Comparison of ENCODE assay signal across 37 cellular contexts in the genomic region with DNA sequence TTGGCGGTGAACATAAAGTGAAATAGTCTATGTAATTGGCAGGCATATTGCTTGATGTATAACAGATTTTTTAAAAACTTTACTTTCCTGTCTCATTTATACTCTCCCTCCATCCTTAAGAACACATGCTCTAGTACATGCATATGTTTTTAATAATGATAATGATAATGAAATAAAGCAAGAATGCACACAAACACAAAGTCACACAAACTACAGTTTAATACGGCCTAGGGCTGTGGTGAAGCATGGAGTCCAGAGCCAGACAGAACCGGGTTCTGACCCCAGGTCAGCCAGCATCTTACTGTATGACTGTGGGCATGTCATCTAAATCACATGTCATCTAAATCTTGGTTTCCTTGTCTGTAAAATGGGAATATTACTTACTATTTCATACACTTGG.
"Had no signal": no experiment of that assay in that cellular context is flagged by ENCODE, and none has a peak within 500 bp of the region (broad histone marks: within the 10 kb centered on the region; RNA-seq: fewer than 3 reads in every experiment).

No MANE protein-coding gene starts in this region.

- H3K4me1 Mint-ChIP-seq: activated naive CD4-positive, alpha-beta T cell treated with anti-CD3 and anti-CD28 coated beads, Interleukin-2, amount 10 ng/mL, durations not matched to agents 7 days and 5 days; activated naive CD4-positive, alpha-beta T cell treated with anti-CD3 and anti-CD28 coated beads, Interleukin-2, amount 50 U/mL, for 24 hours; activated naive CD8-positive, alpha-beta T cell treated with anti-CD3 and anti-CD28 coated beads for 36 hours; activated naive CD8-positive, alpha-beta T cell treated with anti-CD3 and anti-CD28 coated beads, Interleukin-2, amount 10 ng/mL, durations not matched to agents 7 days and 5 days; activated T-helper 17 cell treated with anti-CD3 and anti-CD28 coated beads, Interleukin-2, amount 50 U/mL, for 72 hours; central memory CD8-positive, alpha-beta T cell had no signal

- H3K4me3 ChIP-seq: adrenal gland, ascending aorta, body of pancreas, breast epithelium, cardiac muscle cell had no signal

- H3K27me3 ChIP-seq: adrenal gland, ascending aorta, body of pancreas, brain microvascular endothelial cell, breast epithelium, cardiac muscle cell had no signal

- ATAC-seq: activated naive CD4-positive, alpha-beta T cell treated with anti-CD3 and anti-CD28 coated beads, Interleukin-2, amount 50 U/mL, for 72 hours; activated T-cell treated with anti-CD3 and anti-CD28 coated beads, Interleukin-2, amount 50 U/mL, for 4 hours; activated T-cell treated with anti-CD3 and anti-CD28 coated beads, Interleukin-2, amount 50 U/mL, for 72 hours; activated T-helper 17 cell treated with anti-CD3 and anti-CD28 coated beads, Interleukin-2, amount 50 U/mL, for 72 hours; body of pancreas had no signal

- H3K36me3 Mint-ChIP-seq: activated naive CD4-positive, alpha-beta T cell treated with anti-CD3 and anti-CD28 coated beads, Interleukin-2, amount 10 ng/mL, durations not matched to agents 7 days and 5 days; activated naive CD4-positive, alpha-beta T cell treated with anti-CD3 and anti-CD28 coated beads, Interleukin-2, amount 50 U/mL, for 24 hours; activated naive CD4-positive, alpha-beta T cell treated with anti-CD3 and anti-CD28 coated beads, Interleukin-2, amount 50 U/mL, for 72 hours; activated naive CD8-positive, alpha-beta T cell; activated naive CD8-positive, alpha-beta T cell treated with anti-CD3 and anti-CD28 coated beads for 36 hours; activated naive CD8-positive, alpha-beta T cell treated with anti-CD3 and anti-CD28 coated beads, Interleukin-2, amount 10 ng/mL, durations not matched to agents 7 days and 5 days; brain had no signal

- H3K9me3 ChIP-seq: adrenal gland, ascending aorta, body of pancreas, breast epithelium had no signal

- DNase-seq: activated effector memory CD4-positive, alpha-beta T cell treated with anti-CD3 and anti-CD28 coated beads, Interleukin-2, amount 50 U/mL, for 16 hours; activated effector memory CD4-positive, alpha-beta T cell treated with Interleukin-2 at 50 U/mL for 16 hours; activated gamma-delta T cell treated with Interleukin-2 at 50 U/mL for 16 hours; activated naive CD4-positive, alpha-beta T cell; activated naive CD4-positive, alpha-beta T cell treated with anti-CD3 and anti-CD28 coated beads for 36 hours; activated naive CD4-positive, alpha-beta T cell treated with anti-CD3 and anti-CD28 coated beads, Interleukin-2, amount 10 ng/mL, durations not matched to agents 7 days and 5 days; activated naive CD4-positive, alpha-beta T cell treated with anti-CD3 and anti-CD28 coated beads, Interleukin-2, amount 50 U/mL, for 16 hours; activated naive CD4-positive, alpha-beta T cell treated with Interleukin-2 at 50 U/mL for 16 hours; activated naive CD8-positive, alpha-beta T cell treated with anti-CD3 and anti-CD28 coated beads for 36 hours; activated naive CD8-positive, alpha-beta T cell treated with anti-CD3 and anti-CD28 coated beads, Interleukin-2, amount 10 ng/mL, durations not matched to agents 7 days and 5 days; activated T-cell treated with anti-CD3 and anti-CD28 coated beads for 4 hours; activated T-cell treated with anti-CD3 and anti-CD28 coated beads, Interleukin-2, amount 50 U/mL, for 1 hour; activated T-cell treated with anti-CD3 and anti-CD28 coated beads, Interleukin-2, amount 50 U/mL, for 24 hours; activated T-cell treated with anti-CD3 and anti-CD28 coated beads, Interleukin-2, amount 50 U/mL, for 4 hours; activated T-cell treated with anti-CD3 and anti-CD28 coated beads, Interleukin-2, amount 50 U/mL, for 48 hours; activated T-cell treated with anti-CD3 and anti-CD28 coated beads, Interleukin-2, amount 50 U/mL, for 72 hours; adrenal gland; amniotic stem cell; amygdala; anterior cingulate cortex; aorta; body of pancreas; brain microvascular endothelial cell; caudate nucleus; central memory CD4-positive, alpha-beta T cell; cerebellar nuclear complex had no signal

- H3K36me3 ChIP-seq: adrenal gland, ascending aorta, brain microvascular endothelial cell, breast epithelium, cardiac muscle cell had no signal

- H3K27ac ChIP-seq: adrenal gland, ascending aorta, body of pancreas, brain microvascular endothelial cell, breast epithelium, cardiac muscle cell had no signal

- H3K27me3 Mint-ChIP-seq: activated naive CD4-positive, alpha-beta T cell treated with anti-CD3 and anti-CD28 coated beads, Interleukin-2, amount 10 ng/mL, durations not matched to agents 7 days and 5 days; activated naive CD4-positive, alpha-beta T cell treated with anti-CD3 and anti-CD28 coated beads, Interleukin-2, amount 50 U/mL, for 24 hours; activated naive CD8-positive, alpha-beta T cell treated with anti-CD3 and anti-CD28 coated beads for 36 hours; activated naive CD8-positive, alpha-beta T cell treated with anti-CD3 and anti-CD28 coated beads, Interleukin-2, amount 10 ng/mL, durations not matched to agents 7 days and 5 days; activated T-cell treated with anti-CD3 and anti-CD28 coated beads, Interleukin-2, amount 50 U/mL, for 24 hours had no signal

- H3K27ac Mint-ChIP-seq: activated naive CD4-positive, alpha-beta T cell treated with anti-CD3 and anti-CD28 coated beads for 36 hours; activated naive CD4-positive, alpha-beta T cell treated with anti-CD3 and anti-CD28 coated beads, Interleukin-2, amount 10 ng/mL, durations not matched to agents 7 days and 5 days; activated naive CD4-positive, alpha-beta T cell treated with anti-CD3 and anti-CD28 coated beads, Interleukin-2, amount 50 U/mL, for 24 hours; activated naive CD4-positive, alpha-beta T cell treated with anti-CD3 and anti-CD28 coated beads, Interleukin-2, amount 50 U/mL, for 72 hours; activated naive CD8-positive, alpha-beta T cell; activated naive CD8-positive, alpha-beta T cell treated with anti-CD3 and anti-CD28 coated beads for 36 hours; activated naive CD8-positive, alpha-beta T cell treated with anti-CD3 and anti-CD28 coated beads, Interleukin-2, amount 10 ng/mL, durations not matched to agents 7 days and 5 days; activated T-cell treated with anti-CD3 and anti-CD28 coated beads, Interleukin-2, amount 50 U/mL, for 24 hours; activated T-cell treated with anti-CD3 and anti-CD28 coated beads, Interleukin-2, amount 50 U/mL, for 72 hours; activated T-helper 1 cell treated with anti-CD3 and anti-CD28 coated beads, Interleukin-12 subunit alpha, Interleukin-12 subunit beta, Interleukin-2, Interleukin-4 antibody, amounts not matched to agents 30 ng/mL and 10 ng/mL and 1 ng/mL, durations not matched to agents 14 hours and 24 hours and 36 hours; activated T-helper 17 cell treated with anti-CD3 and anti-CD28 coated beads, Interleukin-2, amount 50 U/mL, for 72 hours; activated T-helper 2 cell treated with anti-CD3 and anti-CD28 coated beads, Interferon-gamma antibody, Interleukin-2, Interleukin-4, amounts not matched to agents 10 μg/mL and 5 μg/mL and 100 μg/mL, durations not matched to agents 14 hours and 24 hours and 36 hours; brain had no signal

- H3K4me3 Mint-ChIP-seq: activated naive CD4-positive, alpha-beta T cell treated with anti-CD3 and anti-CD28 coated beads for 36 hours; activated naive CD4-positive, alpha-beta T cell treated with anti-CD3 and anti-CD28 coated beads, Interleukin-2, amount 10 ng/mL, durations not matched to agents 7 days and 5 days; activated naive CD4-positive, alpha-beta T cell treated with anti-CD3 and anti-CD28 coated beads, Interleukin-2, amount 50 U/mL, for 24 hours; activated naive CD8-positive, alpha-beta T cell; activated naive CD8-positive, alpha-beta T cell treated with anti-CD3 and anti-CD28 coated beads for 36 hours; activated naive CD8-positive, alpha-beta T cell treated with anti-CD3 and anti-CD28 coated beads, Interleukin-2, amount 10 ng/mL, durations not matched to agents 7 days and 5 days; activated T-cell treated with anti-CD3 and anti-CD28 coated beads, Interleukin-2, amount 50 U/mL, for 24 hours; activated T-cell treated with anti-CD3 and anti-CD28 coated beads, Interleukin-2, amount 50 U/mL, for 4 hours; activated T-cell treated with anti-CD3 and anti-CD28 coated beads, Interleukin-2, amount 50 U/mL, for 72 hours; activated T-helper 1 cell treated with anti-CD3 and anti-CD28 coated beads, Interleukin-12 subunit alpha, Interleukin-12 subunit beta, Interleukin-2, Interleukin-4 antibody, amounts not matched to agents 30 ng/mL and 10 ng/mL and 1 ng/mL, durations not matched to agents 14 hours and 24 hours and 36 hours; activated T-helper 17 cell treated with anti-CD3 and anti-CD28 coated beads, Interleukin-2, amount 50 U/mL, for 72 hours; brain; central memory CD8-positive, alpha-beta T cell had no signal

- H3K4me1 ChIP-seq: adrenal gland, ascending aorta, body of pancreas, breast epithelium had no signal

- H3K9me3 Mint-ChIP-seq: activated naive CD4-positive, alpha-beta T cell treated with anti-CD3 and anti-CD28 coated beads for 36 hours; activated naive CD4-positive, alpha-beta T cell treated with anti-CD3 and anti-CD28 coated beads, Interleukin-2, amount 10 ng/mL, durations not matched to agents 7 days and 5 days; activated naive CD4-positive, alpha-beta T cell treated with anti-CD3 and anti-CD28 coated beads, Interleukin-2, amount 50 U/mL, for 24 hours; activated naive CD4-positive, alpha-beta T cell treated with anti-CD3 and anti-CD28 coated beads, Interleukin-2, amount 50 U/mL, for 72 hours; activated naive CD8-positive, alpha-beta T cell treated with anti-CD3 and anti-CD28 coated beads for 36 hours; activated naive CD8-positive, alpha-beta T cell treated with anti-CD3 and anti-CD28 coated beads, Interleukin-2, amount 10 ng/mL, durations not matched to agents 7 days and 5 days; activated T-cell treated with anti-CD3 and anti-CD28 coated beads, Interleukin-2, amount 50 U/mL, for 24 hours; activated T-cell treated with anti-CD3 and anti-CD28 coated beads, Interleukin-2, amount 50 U/mL, for 4 hours; activated T-cell treated with anti-CD3 and anti-CD28 coated beads, Interleukin-2, amount 50 U/mL, for 72 hours; activated T-helper 1 cell treated with anti-CD3 and anti-CD28 coated beads, Interleukin-12 subunit alpha, Interleukin-12 subunit beta, Interleukin-2, Interleukin-4 antibody, amounts not matched to agents 30 ng/mL and 10 ng/mL and 1 ng/mL, durations not matched to agents 14 hours and 24 hours and 36 hours; activated T-helper 17 cell treated with anti-CD3 and anti-CD28 coated beads, Interleukin-2, amount 50 U/mL, for 72 hours; activated T-helper 2 cell treated with anti-CD3 and anti-CD28 coated beads, Interferon-gamma antibody, Interleukin-2, Interleukin-4, amounts not matched to agents 10 μg/mL and 5 μg/mL and 100 μg/mL, durations not matched to agents 14 hours and 24 hours and 36 hours; central memory CD8-positive, alpha-beta T cell had no signal
